Comparison of ENCODE assay signal across 29 cellular contexts in the genomic region with DNA sequence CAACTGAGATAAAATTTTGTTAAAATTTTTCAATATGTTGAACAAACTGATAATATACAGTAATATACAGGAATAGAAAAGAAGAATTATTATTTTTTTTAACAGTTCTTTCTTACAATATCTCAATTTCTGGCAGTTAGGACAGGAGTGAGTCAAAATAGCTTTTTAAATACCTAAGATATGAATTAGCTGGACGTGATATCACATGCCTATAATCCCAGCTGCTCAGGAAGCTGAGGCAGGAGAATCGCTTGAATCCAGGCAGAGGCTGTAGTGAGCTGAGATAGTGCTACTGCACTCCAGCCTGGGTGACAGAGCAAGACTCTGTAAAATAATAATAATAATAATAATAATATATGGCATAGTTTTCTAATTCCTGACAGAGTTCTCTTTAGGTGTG.
"Had no signal": no experiment of that assay in that cellular context is flagged by ENCODE, and none has a peak within 500 bp of the region (broad histone marks: within the 10 kb centered on the region; RNA-seq: fewer than 3 reads in every experiment).

No MANE protein-coding gene starts in this region.

- H3K9ac ChIP-seq: KMS-11, SK-N-SH had no signal

- ATAC-seq: activated CD4-positive, alpha-beta T cell treated with anti-CD3 and anti-CD28 coated beads for 36 hours; activated CD4-positive, CD25-positive, alpha-beta regulatory T cell treated with anti-CD3 and anti-CD28 coated beads, Interleukin-2, amount 50 U/mL, for 24 hours; activated naive CD4-positive, alpha-beta T cell treated with anti-CD3 and anti-CD28 coated beads, Interleukin-2, amount 50 U/mL, for 72 hours; activated T-cell treated with anti-CD3 and anti-CD28 coated beads, Interleukin-2, amount 50 U/mL, for 4 hours; body of pancreas; WTC11 had no signal

- H3K27me3 ChIP-seq: adrenal gland, body of pancreas, cardiac muscle cell, SJSA1 had no signal

- H3K9me3 ChIP-seq: adrenal gland, body of pancreas, SK-N-SH had no signal

- H3K4me3 ChIP-seq: adrenal gland, body of pancreas, cardiac muscle cell, PC-9, SJSA1 had no signal

- H3K4me2 ChIP-seq: KMS-11, PC-9, SK-N-SH had no signal

- H3K27ac ChIP-seq: adrenal gland, body of pancreas, cardiac muscle cell, KMS-11, PC-9, SJSA1 had no signal

- H3K4me1 ChIP-seq: adrenal gland, body of pancreas, SJSA1 had no signal

- DNase-seq: activated CD4-positive, alpha-beta T cell treated with anti-CD3 and anti-CD28 coated beads for 36 hours; activated CD4-positive, alpha-beta T cell treated with anti-CD3 and anti-CD28 coated beads, Interleukin-2, amount 10 ng/mL, durations not matched to agents 7 days and 5 days; activated CD4-positive, alpha-beta T cell treated with anti-CD3 and anti-CD28 coated beads, Interleukin-2, amount 50 U/mL, for 48 hours; activated CD8-positive, alpha-beta memory T cell treated with anti-CD3 and anti-CD28 coated beads, Interleukin-2, amount 50 U/mL, for 4 hours; activated gamma-delta T cell treated with Interleukin-2 at 50 U/mL for 16 hours; activated naive CD4-positive, alpha-beta T cell treated with anti-CD3 and anti-CD28 coated beads for 36 hours; activated T-cell treated with anti-CD3 and anti-CD28 coated beads for 4 hours; activated T-cell treated with anti-CD3 and anti-CD28 coated beads, Interleukin-2, amount 50 U/mL, for 4 hours; adrenal gland; body of pancreas; NCI-H1048; NCI-H1105 treated with DMSO at 0.1 percent for 48 hours; NCI-H1436; NCI-H1694; NCI-H1930; NCI-H2081 treated with DMSO at 0.1 percent for 48 hours; NCI-H345; NCI-H524 treated with DMSO at 0.1 percent for 48 hours; NCI-H748 treated with DMSO at 0.1 percent for 48 hours; NK-92 treated with Interleukin-12 subunit alpha and Interleukin-12 subunit beta, amount 100 ng/mL, for 24 hours; PC-9; SHP77 treated with DMSO at 0.1 percent for 48 hours; SK-N-SH had no signal

- H3K36me3 ChIP-seq: adrenal gland, cardiac muscle cell, SJSA1 had no signal

- H2AFZ ChIP-seq: PC-9 had no signal
